Comparison of ENCODE assay signal across 8 cellular contexts in genomic region chr17:80455328-80455710, GRCh38. TPM values are rescaled to one million over a fixed set of nuclear protein-coding genes. Genes with fewer than 3 reads are reported as not detected.
DNase-seq lines count a peak whose midpoint lies in the region; ATAC-seq, FAIRE-seq and TF ChIP-seq lines count a peak whose summit lies in the region.

No MANE protein-coding gene starts in this region.

- no peaks in the 10 kb centered on the region for H3K36me3 ChIP-seq in OCI-LY3 (replicated peaks; ENCODE audit: low read depth, low read length)

- H3K9ac ChIP-seq in OCI-LY3 (ENCODE audit: low read length): peak overlapping the region; percentile 98

- no peak for TF ChIP-seq CTCF in OCI-LY3 (IDR thresholded peaks at IDR 0.05; ENCODE audit: low read depth, low read length)

- in situ Hi-C loops in G401 (cut with HindIII; ENCODE audit: low sequenced_read_pairs) (no loop called here), T47D (cut with HindIII; ENCODE audit: low pct_unique_long_range_greater_than_20kb, low sequenced_read_pairs) (no loop called here)

- H2AFZ ChIP-seq in OCI-LY3 (ENCODE audit: low read depth, low read length): peak overlapping the region; percentile 39

- no peaks in the 10 kb centered on the region for H4K20me1 ChIP-seq in OCI-LY3 (ENCODE audit: insufficient read depth, low read length)

- no peak for FAIRE-seq in H54 (lab: Jason Lieb, UNC)

- DNase-seq in G401 (ENCODE audit: low spot score): peak; percentile 62
- DNase-seq in H54 (ENCODE audit: insufficient read length, low spot score): peak; percentile 76
- DNase-seq in T47D (ENCODE audit: low read depth in 1 of 2, low spot score in 1 of 2): peak; percentile 71 to 85
- peak; percentile 52 for DNase-seq in iris pigment epithelial cell (ENCODE audit: low read depth)
- peak; percentile 50 for DNase-seq in stimulated activated CD4-positive, alpha-beta T cell treated with anti-CD3 and anti-CD28 coated beads, Interleukin-4, amount 100 ng/mL, for 24 hours
- no peak for DNase-seq in cerebellar nuclear complex (lab: John Stamatoyannopoulos, UW)

- TF ChIP-seq POLR2A in H54 (IDR thresholded peaks at IDR 0.05; ENCODE audit: low read depth, low read length): no peak

- H3K4me1 ChIP-seq in OCI-LY3 (ENCODE audit: low read length): peaks cover 14% of the 10 kb centered on the region

- H3K4me3 ChIP-seq in OCI-LY3 (ENCODE audit: low read length): peak overlapping the region; percentile 93

- H3K27ac ChIP-seq in OCI-LY3 (ENCODE audit: low read length): peak overlapping the region; percentile 78

- H3K9me3 ChIP-seq in OCI-LY3 (ENCODE audit: insufficient read depth, low read length): no peaks in the 10 kb centered on the region

- peak overlapping the region; percentile 87 for H3K4me2 ChIP-seq in OCI-LY3 (ENCODE audit: low read length)

- no peak for ATAC-seq in GM21423 (IDR thresholded peaks at IDR 0.05; ENCODE audit: unreplicated experiment)

- 0 out of 2 replicates have a peak, but pooled peaks cover 5% of the 10 kb centered on the region for H3K27me3 ChIP-seq in OCI-LY3 (ENCODE audit: low read depth, low read length)

- H3K79me2 ChIP-seq in OCI-LY3 (ENCODE audit: low read length): peaks cover 9% of the 10 kb centered on the region; the same call in 1 of the 2 replicates

RNA-seq across cellular contexts. Expression of gene NPTX1, which starts 21.1 kb away (rescaled TPM):
- total RNA-seq in G401 (2014; rRNA removed; shearing (Covaris generic)): 0.07 and 0.12 TPM in 2 replicates

RNA-seq across cellular contexts. Expression of gene ENDOV, which starts 40.4 kb away (rescaled TPM):
- 28.1 and 30.7 TPM in 2 replicates for total RNA-seq in G401 (2014; rRNA removed; shearing (Covaris generic))

Comparison
In these comparisons a context has a peak if more than half of its experiments do, and no peak if none do; other contexts are left out.
1. DNase-seq: peak in G401 (single experiment), H54 (single experiment), T47D (2 of 2), iris pigment epithelial cell (single experiment) and stimulated activated CD4-positive, alpha-beta T cell treated with anti-CD3 and anti-CD28 coated beads, Interleukin-4, amount 100 ng/mL, for 24 hours (single experiment); none in cerebellar nuclear complex (0 of 2).